Comparison of ENCODE assay signal across 9 cellular contexts in the genomic region with DNA sequence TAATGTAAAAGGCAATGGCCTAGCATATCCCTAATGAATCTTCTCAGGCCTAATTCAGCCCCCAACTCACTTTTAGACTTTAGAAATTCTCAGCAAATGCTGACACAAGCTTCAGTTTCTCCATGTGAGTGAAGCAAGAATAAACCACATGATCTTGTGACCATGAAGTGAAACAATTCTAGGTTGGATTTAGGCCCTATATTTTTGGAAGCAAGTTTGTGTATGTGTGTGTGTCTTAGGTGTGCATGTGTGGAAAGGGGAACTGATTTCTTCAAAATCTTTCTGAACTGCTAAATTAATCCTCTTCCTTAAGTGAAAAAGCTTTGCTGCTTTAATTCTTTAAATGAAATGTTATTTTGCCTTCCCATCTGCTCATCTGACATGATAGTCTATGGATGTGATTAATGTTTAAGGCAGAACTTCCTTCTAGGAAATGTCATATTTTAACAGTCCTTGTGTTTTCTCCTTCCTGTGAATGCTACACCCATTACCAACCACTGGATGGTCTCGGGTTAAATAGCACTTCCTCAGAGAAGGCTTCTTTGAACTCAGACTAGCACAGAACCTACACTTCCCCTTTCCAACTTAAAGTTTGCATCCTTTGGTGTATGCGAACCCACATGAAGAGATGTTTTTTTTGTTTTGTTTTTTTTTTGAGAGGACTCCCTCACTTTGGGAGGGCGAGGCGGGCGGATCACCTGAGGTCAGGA. TPM values are rescaled to one million over a fixed set of nuclear protein-coding genes. Genes with fewer than 3 reads are reported as not detected.
DNase-seq lines count a peak whose midpoint lies in the region; ATAC-seq and TF ChIP-seq lines count a peak whose summit lies in the region.
"Had no signal": no experiment of that assay in that cellular context is flagged by ENCODE, and none has a peak within 500 bp of the region (broad histone marks: within the 10 kb centered on the region; RNA-seq: fewer than 3 reads in every experiment).

No MANE protein-coding gene starts in this region.

- peaks cover 3% of the 10 kb centered on the region for H3K36me3 Mint-ChIP-seq in progenitor cell of endocrine pancreas (ENCODE audit: insufficient read depth)

- no peaks in the 10 kb centered on the region for H3K27me3 ChIP-seq in suprapubic skin

- H3K4me3 Mint-ChIP-seq in progenitor cell of endocrine pancreas (ENCODE audit: low read depth), result no peak overlapping the region

- H3K27ac ChIP-seq in suprapubic skin, result no peak overlapping the region

- no peaks in the 10 kb centered on the region for H3K27me3 Mint-ChIP-seq in progenitor cell of endocrine pancreas

- no peak for TF ChIP-seq POLR2A in suprapubic skin (IDR thresholded peaks at IDR 0.05)

- peak; percentile 18 for DNase-seq in amniotic epithelial cell (ENCODE audit: low read depth)
- DNase-seq in progenitor cell of endocrine pancreas (ENCODE audit: low spot score, unreplicated experiment), result no peak
- DNase-seq in T1000 (lab: John Stamatoyannopoulos, UW), result no peak
- DNase-seq in mesenteric fat pad (ENCODE audit: low spot score), result no peak
- no peak for DNase-seq in suprapubic skin (ENCODE audit: low spot score in 2 of 2)

- peak overlapping the region; percentile 77 for H3K27ac Mint-ChIP-seq in progenitor cell of endocrine pancreas
- H3K27ac Mint-ChIP-seq: T-helper 1 cell treated with Interleukin-12 subunit alpha and Interleukin-12 subunit beta and Interleukin-4 antibody, amounts not matched to agents 30 μg/mL and 1 μg/mL, for 36 hours had no signal

- peaks cover 12% of the 10 kb centered on the region for H3K4me1 Mint-ChIP-seq in progenitor cell of endocrine pancreas (ENCODE audit: low read depth)

- H3K4me1 ChIP-seq in suprapubic skin, result peaks cover 18% of the 10 kb centered on the region

- ATAC-seq in GM18873 (IDR thresholded peaks at IDR 0.05; ENCODE audit: low FRiP score, unreplicated experiment), result peak; percentile 49
- peak; percentile 48 for ATAC-seq in HG03066 (IDR thresholded peaks at IDR 0.05; ENCODE audit: low read depth, unreplicated experiment)
- ATAC-seq in GM19023 (IDR thresholded peaks at IDR 0.05; ENCODE audit: unreplicated experiment), result no peak

- H3K36me3 ChIP-seq in suprapubic skin, result no peaks in the 10 kb centered on the region

- WGBS in suprapubic skin, result 89% methylated on average over 5 of the region's 5 CpGs

- no peak for TF ChIP-seq CTCF in progenitor cell of endocrine pancreas (IDR thresholded peaks at IDR 0.05; ENCODE audit: unreplicated experiment)
- TF ChIP-seq CTCF in suprapubic skin (IDR thresholded peaks at IDR 0.05), result no peak

- no peak for TF ChIP-seq EP300 in suprapubic skin (IDR thresholded peaks at IDR 0.05)

- H3K9me3 Mint-ChIP-seq in progenitor cell of endocrine pancreas (ENCODE audit: low read depth), result peaks cover 4% of the 10 kb centered on the region
- H3K9me3 Mint-ChIP-seq: T-helper 1 cell treated with Interleukin-12 subunit alpha and Interleukin-12 subunit beta and Interleukin-4 antibody, amounts not matched to agents 30 μg/mL and 1 μg/mL, for 36 hours had no signal

- no peak overlapping the region for H3K4me3 ChIP-seq in suprapubic skin

- no peaks in the 10 kb centered on the region for H3K9me3 ChIP-seq in suprapubic skin

RNA-seq across cellular contexts. Expression of a gene that starts 1.2 kb away (rescaled TPM):
- 11.9 and 15.4 TPM in 2 replicates for total RNA-seq in progenitor cell of endocrine pancreas
- total RNA-seq in mesenteric fat pad, result 7.9 TPM
- 1 to 10 TPM; 3.7 to 9.3 (median 6.2) TPM for total RNA-seq in suprapubic skin

RNA-seq across cellular contexts. Expression of a gene that starts 36.3 kb away (rescaled TPM):
- 15.3 and 25.8 TPM in 2 replicates for total RNA-seq in progenitor cell of endocrine pancreas
- total RNA-seq in mesenteric fat pad, result 81.6 TPM
- total RNA-seq in suprapubic skin, result 10 to 100 TPM in 1 of 4 donors, 1 to 10 TPM in 3; 4.6 to 12.6 (median 7.6) TPM
